ENCODE assay signal across 8 cellular contexts in the genomic region with DNA sequence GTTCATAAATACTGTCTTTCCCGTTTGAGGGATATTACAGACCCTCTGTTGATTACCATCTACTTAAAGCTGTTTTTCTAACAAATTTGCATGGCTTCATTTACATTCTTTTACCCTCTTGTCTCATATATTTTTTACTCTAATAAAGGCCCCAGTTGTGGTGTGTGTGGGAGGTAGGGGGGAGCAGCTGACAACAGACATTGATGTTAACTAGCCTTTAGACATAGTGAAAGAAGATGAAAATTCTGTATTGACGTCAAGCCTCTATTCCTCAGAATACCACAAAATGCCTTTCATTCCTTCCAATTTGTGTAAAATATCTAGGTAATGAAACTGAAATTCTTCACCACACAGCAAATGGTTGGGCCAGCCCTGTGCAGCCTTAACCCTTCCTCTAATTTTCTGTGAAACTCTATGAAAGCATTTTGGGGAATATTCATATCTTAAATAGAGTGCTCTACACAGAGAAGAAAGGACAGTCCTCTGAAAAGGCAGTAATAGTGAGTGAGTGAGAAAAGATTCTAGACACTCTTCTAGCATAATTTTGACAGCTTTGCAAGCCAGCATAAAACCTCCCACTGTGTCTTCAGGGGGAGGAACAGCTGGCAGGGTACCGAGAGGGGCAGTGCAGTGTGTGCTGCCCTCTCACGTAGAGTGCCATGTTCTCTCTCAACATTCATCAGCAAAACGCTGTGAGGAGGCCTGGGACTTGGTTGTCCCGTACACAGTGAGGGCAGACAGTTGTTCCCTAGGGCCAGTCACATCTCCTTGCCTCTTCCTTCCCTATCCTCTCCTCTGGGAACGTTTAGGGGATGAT. TPM values are rescaled to one million over a fixed set of nuclear protein-coding genes. Genes with fewer than 3 reads are reported as not detected.
A peak's percentile ranks its signal among the peaks of the same experiment; 100 is the strongest.
DNase-seq lines count a peak whose midpoint lies in the region; ATAC-seq and TF ChIP-seq lines count a peak whose summit lies in the region.

No MANE protein-coding gene starts in this region.

- peak overlapping the region; percentile 99 for H2BK20ac ChIP-seq in IMR-90 (ENCODE audit: low read depth, low read length)

- H4K5ac ChIP-seq in IMR-90 (ENCODE audit: low read depth, low read length) = peak overlapping the region; percentile 83

- 0 out of 2 replicates have a peak, but pooled peaks cover 4% of the 10 kb centered on the region for H4K20me1 ChIP-seq in IMR-90 (ENCODE audit: insufficient read depth, low read length)

- peaks cover 33 to 64% of the 10 kb centered on the region in 2 experiments for H3K79me1 ChIP-seq in IMR-90 (ENCODE audit: low read depth in 1 of 2, low read length in 2 of 2)

- peak overlapping the region; percentile 100 for H2BK120ac ChIP-seq in IMR-90 (ENCODE audit: low read depth, low read length)

- peak; percentile 79 for ATAC-seq in IMR-90 (ENCODE audit: low read depth)

- H3K9me1 ChIP-seq in IMR-90 (ENCODE audit: insufficient read depth, low read length) = peaks cover 25% of the 10 kb centered on the region

- peak overlapping the region; percentile 75 for H3K9ac ChIP-seq in IMR-90 (ENCODE audit: low read depth, low read length)

- no TSS peak for BruUV-seq in IMR-90 (replicated peaks; lab: Mats Ljungman, UMichigan)

- peak overlapping the region; percentile 38 for H3K4me2 ChIP-seq in IMR-90 (ENCODE audit: low read depth, low read length)

- peak overlapping the region; percentile 100 for H3K4ac ChIP-seq in IMR-90 (ENCODE audit: low read depth, low read length)

- peaks cover 30% of the 10 kb centered on the region for H3K4me1 ChIP-seq in IMR-90 (ENCODE audit: control insufficient read depth, insufficient read depth, low read length)

- peak overlapping the region; percentile 100 for H3K14ac ChIP-seq in IMR-90 (replicated peaks; ENCODE audit: low read depth, low read length)

- CTCF ChIA-PET in IMR-90 (lab: Yijun Ruan, JAX) = interaction anchor here (1.2 to 1.5 kb wide), 2 partner anchors 34 to 127 kb away, joined by 3 to 4 read pairs; no protein-coding TSS in a partner anchor

- intact Hi-C loops in IMR-90 (cut with micrococcal nuclease) = loop anchor here (1.0 kb wide), 1 partner anchor 127 kb away; no protein-coding TSS in a partner anchor

- peak overlapping the region; percentile 96 for H3K56ac ChIP-seq in IMR-90 (ENCODE audit: extremely low read depth, insufficient read depth, low read length)

- peak; percentile 30 for DNase-seq in activated CD8-positive, alpha-beta memory T cell treated with anti-CD3 and anti-CD28 coated beads, Interleukin-2, amount 50 U/mL, for 24 hours (ENCODE audit: extremely low read depth)
- no peak for DNase-seq in activated CD8-positive, alpha-beta memory T cell treated with anti-CD3 and anti-CD28 coated beads for 24 hours
- DNase-seq in IMR-90 = peak; percentile 94
- DNase-seq in choroid plexus epithelial cell (ENCODE audit: low read depth) = peak; percentile 96
- peak; percentile 12 for DNase-seq in stimulated activated CD4-positive, alpha-beta T cell treated with anti-CD3 and anti-CD28 coated beads, Interleukin-4, amount 100 ng/mL, for 4 hours
- DNase-seq in DMS53 treated with DMSO at 0.1 percent for 48 hours (lab: John Stamatoyannopoulos, UW; ENCODE audit: unreplicated experiment) = no peak
- DNase-seq in NK-92 (lab: John Stamatoyannopoulos, UW; ENCODE audit: unreplicated experiment) = no peak
- DNase-seq in HK-2 (ENCODE audit: unreplicated experiment) = no peak

- peak overlapping the region; percentile 99 for H2BK15ac ChIP-seq in IMR-90 (ENCODE audit: low read depth, low read length)

- H3K27me3 ChIP-seq in IMR-90 (ENCODE audit: control insufficient read depth, insufficient read depth, low read length) = no peaks in the 10 kb centered on the region

- no peak for TF ChIP-seq CTCF in IMR-90 (conservative IDR thresholded peaks at IDR 0.05; ENCODE audit: low read depth, low read length)
- no peak for TF ChIP-seq CTCF in choroid plexus epithelial cell (conservative IDR thresholded peaks at IDR 0.05; ENCODE audit: low read depth, low read length)

- in situ Hi-C loops in IMR-90 (cut with MboI; ENCODE audit: low sequenced_read_pairs) = no loop called here

- peak overlapping the region; percentile 97 for H3K27ac ChIP-seq in IMR-90 (ENCODE audit: insufficient read depth, low read length)

- H3K9me3 ChIP-seq in IMR-90 (ENCODE audit: control insufficient read depth, insufficient read depth, low read length) = no peaks in the 10 kb centered on the region

- dilution Hi-C loops in IMR-90 (cut with HindIII; ENCODE audit: low sequenced_read_pairs, unreplicated experiment) = no loop called here

- peak overlapping the region; percentile 100 for H2AK5ac ChIP-seq in IMR-90 (ENCODE audit: low read depth, low read length)

- peak overlapping the region; percentile 74 for H2AFZ ChIP-seq in IMR-90 (replicated peaks; ENCODE audit: low read length, poor library complexity)

- no peak overlapping the region for H3K4me3 ChIP-seq in IMR-90 (ENCODE audit: insufficient read depth, low read depth, low read length)
- H3K4me3 ChIP-seq in choroid plexus epithelial cell (ENCODE audit: low read depth, low read length) = no peak overlapping the region

- POLR2A ChIA-PET in IMR-90 (lab: Charles Lee; ENCODE audit: unreplicated experiment) = interaction anchor here (1.9 kb wide), 1 partner anchor 34 kb away, joined by 6 read pairs; no protein-coding TSS in a partner anchor

- peak overlapping the region; percentile 100 for H3K23ac ChIP-seq in IMR-90 (ENCODE audit: low read depth, low read length)

- H4K8ac ChIP-seq in IMR-90 (ENCODE audit: low read depth in 2 of 2, low read length in 2 of 2) = peak overlapping the region; percentile 97 to 98

- 60% methylated on average over 1 of the region's 7 CpGs; no CpG with 5 or more reads in 1 of the 2 experiments for WGBS in IMR-90 (ENCODE audit: extremely low coverage in 2 of 2, insufficient read length in 1 of 2), 2 experiments

- peak overlapping the region; percentile 96 for H2AK9ac ChIP-seq in IMR-90 (replicated peaks; ENCODE audit: low read depth, low read length, poor library complexity)

- peaks cover 38% of the 10 kb centered on the region for H3K36me3 ChIP-seq in IMR-90 (ENCODE audit: control insufficient read depth, insufficient read depth, low read length)

- TF ChIP-seq POLR2A in IMR-90 (IDR thresholded peaks at IDR 0.05; ENCODE audit: low read depth, low read length) = peak; percentile 37; the same call in 1 of the 2 replicates

- H2BK5ac ChIP-seq in IMR-90 (ENCODE audit: low read depth, low read length, poor library complexity, severe bottlenecking) = peak overlapping the region; percentile 100

- H3K18ac ChIP-seq in IMR-90 (ENCODE audit: low read depth, low read length) = peak overlapping the region; percentile 96

- no peak for TF ChIP-seq RAD21 in IMR-90 (IDR thresholded peaks at IDR 0.05; ENCODE audit: low read length)

- H4K91ac ChIP-seq in IMR-90 (ENCODE audit: insufficient read depth, low read depth, low read length) = peak overlapping the region; percentile 100

TF ChIP-seq in IMR-90, 13 proteins besides CTCF, POLR2A, EP300 and RAD21:
- TF ChIP-seq FOS (IDR thresholded peaks at IDR 0.05; ENCODE audit: low read depth, low read length) = no peak
- TF ChIP-seq MAFK (IDR thresholded peaks at IDR 0.05; ENCODE audit: low read depth, low read length) = no peak
- no peak for TF ChIP-seq SMC3 (IDR thresholded peaks at IDR 0.05; ENCODE audit: low read depth, low read length)
- no peak for TF ChIP-seq MXI1 (IDR thresholded peaks at IDR 0.05; ENCODE audit: borderline replicate concordance, low read depth, low read length)
- TF ChIP-seq CHD1 (IDR thresholded peaks at IDR 0.05; ENCODE audit: low read depth, low read length) = no peak; the same call in 1 of the 2 replicates
- TF ChIP-seq RFX5 (IDR thresholded peaks at IDR 0.05; ENCODE audit: low read depth, low read length) = no peak
- TF ChIP-seq MAZ (IDR thresholded peaks at IDR 0.05; ENCODE audit: borderline replicate concordance, low read depth, low read length) = no peak
- TF ChIP-seq, protein P1, sequence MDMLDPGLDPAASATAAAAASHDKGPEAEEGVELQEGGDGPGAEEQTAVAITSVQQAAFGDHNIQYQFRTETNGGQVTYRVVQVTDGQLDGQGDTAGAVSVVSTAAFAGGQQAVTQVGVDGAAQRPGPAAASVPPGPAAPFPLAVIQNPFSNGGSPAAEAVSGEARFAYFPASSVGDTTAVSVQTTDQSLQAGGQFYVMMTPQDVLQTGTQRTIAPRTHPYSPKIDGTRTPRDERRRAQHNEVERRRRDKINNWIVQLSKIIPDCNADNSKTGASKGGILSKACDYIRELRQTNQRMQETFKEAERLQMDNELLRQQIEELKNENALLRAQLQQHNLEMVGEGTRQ (IDR thresholded peaks at IDR 0.05; ENCODE audit: low read depth, low read length) = no peak

RNA-seq across cellular contexts. Expression of a gene that starts 20.1 kb away (rescaled TPM):
- total RNA-seq in IMR-90 (2012; rRNA removed) = 40.3 and 47.5 TPM in 2 replicates
- 58.7 and 60.3 TPM in 2 replicates for polyA plus RNA-seq in IMR-90 (2012; rRNA removed)
- polyA plus RNA-seq in IMR-90 (2012; cell fraction: cytosol; rRNA removed) = 23.0 and 33.3 TPM in 2 replicates
- polyA plus RNA-seq in IMR-90 (2012; cell fraction: nucleus; rRNA removed; ENCODE audit: low replicate concordance) = 45.5 and 156 TPM in 2 replicates

Comparison
In these comparisons a context has a peak if more than half of its experiments do, and no peak if none do; other contexts are left out.
1. DNase-seq: peak in activated CD8-positive, alpha-beta memory T cell treated with anti-CD3 and anti-CD28 coated beads, Interleukin-2, amount 50 U/mL, for 24 hours (single experiment), IMR-90 (single experiment), choroid plexus epithelial cell (single experiment) and stimulated activated CD4-positive, alpha-beta T cell treated with anti-CD3 and anti-CD28 coated beads, Interleukin-4, amount 100 ng/mL, for 4 hours (2 of 2); none in activated CD8-positive, alpha-beta memory T cell treated with anti-CD3 and anti-CD28 coated beads for 24 hours (single experiment), DMS53 treated with DMSO at 0.1 percent for 48 hours (single experiment), NK-92 (single experiment) and HK-2 (single experiment).